ENCODE assay signal across 30 cellular contexts in genomic region chr16:4109250-4109736, GRCh38. TPM values are rescaled to one million over a fixed set of nuclear protein-coding genes. Genes with fewer than 3 reads are reported as not detected.
DNase-seq lines count a peak whose midpoint lies in the region; ATAC-seq and TF ChIP-seq lines count a peak whose summit lies in the region.
"Had no signal": no experiment of that assay in that cellular context is flagged by ENCODE, and none has a peak within 500 bp of the region (broad histone marks: within the 10 kb centered on the region; RNA-seq: fewer than 3 reads in every experiment).

No MANE protein-coding gene starts in this region.

- H3K18ac ChIP-seq in IMR-90 (ENCODE audit: low read depth, low read length): no peak overlapping the region

- no peak overlapping the region for H4K5ac ChIP-seq in IMR-90 (ENCODE audit: low read depth, low read length)

- TF ChIP-seq POLR2A in IMR-90 (IDR thresholded peaks at IDR 0.05; ENCODE audit: low read depth, low read length): no peak
- TF ChIP-seq POLR2A in upper lobe of left lung (IDR thresholded peaks at IDR 0.05): no peak

- dilution Hi-C loops in IMR-90 (cut with HindIII; ENCODE audit: low sequenced_read_pairs, unreplicated experiment): no loop called here

- peaks cover 25% of the 10 kb centered on the region for H3K9me1 ChIP-seq in IMR-90 (ENCODE audit: insufficient read depth, low read length)

- H3K4me1 Mint-ChIP-seq in immature natural killer cell: peaks cover 48 to 74% of the 10 kb centered on the region in 2 donors
- H3K4me1 Mint-ChIP-seq in nephron progenitor cell: peaks cover 50% of the 10 kb centered on the region

- peaks cover 6 to 32% (median 10%) of the 10 kb centered on the region in 3 donors for H3K36me3 Mint-ChIP-seq in immature natural killer cell
- H3K36me3 Mint-ChIP-seq in nephron progenitor cell (ENCODE audit: low read depth): peaks cover 44% of the 10 kb centered on the region

- H3K9ac ChIP-seq in IMR-90 (ENCODE audit: low read depth, low read length): no peak overlapping the region

- H3K56ac ChIP-seq in IMR-90 (ENCODE audit: extremely low read depth, insufficient read depth, low read length): no peak overlapping the region

- H3K4me3 ChIP-seq in IMR-90 (ENCODE audit: insufficient read depth, low read depth, low read length) (no peak overlapping the region), upper lobe of left lung (peak overlapping the region in 2 of 4 donors; percentile 17 to 23)
- H3K4me3 ChIP-seq: lung, sigmoid colon, suprapubic skin had no signal

- H2AFZ ChIP-seq in IMR-90 (replicated peaks; ENCODE audit: low read length, poor library complexity): no peak overlapping the region

- H3K36me3 ChIP-seq in IMR-90 (ENCODE audit: control insufficient read depth, insufficient read depth, low read length) (peaks cover 17% of the 10 kb centered on the region), upper lobe of left lung (no peaks in the 10 kb centered on the region)
- H3K36me3 ChIP-seq: neutrophil, sigmoid colon, suprapubic skin had no signal

- no TSS peak for BruUV-seq in IMR-90 (replicated peaks; lab: Mats Ljungman, UMichigan)

- H3K27ac ChIP-seq in IMR-90 (ENCODE audit: insufficient read depth, low read length): no peak overlapping the region
- H3K27ac ChIP-seq in upper lobe of left lung: peak overlapping the region; percentile 61 to 85 (median 69)
- H3K27ac ChIP-seq: neutrophil, sigmoid colon, suprapubic skin had no signal

- H3K27me3 ChIP-seq in IMR-90 (ENCODE audit: control insufficient read depth, insufficient read depth, low read length) (no peaks in the 10 kb centered on the region), upper lobe of left lung (no peaks in the 10 kb centered on the region)
- H3K27me3 ChIP-seq: sigmoid colon, suprapubic skin had no signal

- no peak overlapping the region for H3K14ac ChIP-seq in IMR-90 (replicated peaks; ENCODE audit: low read depth, low read length)

- no peak for DNase-seq in IMR-90
- no peak for DNase-seq in immature natural killer cell
- DNase-seq in nephron progenitor cell: no peak
- DNase-seq in upper lobe of left lung: no peak
- no peak for DNase-seq in NCI-H2171 treated with DMSO at 0.1 percent for 48 hours (lab: John Stamatoyannopoulos, UW)
- no peak for DNase-seq in NCI-H2081 (lab: John Stamatoyannopoulos, UW)
- no peak for DNase-seq in NCI-H1930 (lab: John Stamatoyannopoulos, UW)
- DNase-seq: activated CD4-positive, alpha-beta T cell treated with anti-CD3 and anti-CD28 coated beads for 1 hour; activated CD8-positive, alpha-beta T cell treated with anti-CD3 and anti-CD28 coated beads, Interleukin-2, amount 10 ng/mL, durations not matched to agents 7 days and 5 days; activated T-cell treated with anti-CD3 and anti-CD28 coated beads for 4 hours; caudate nucleus; CD4-positive, CD25-positive, alpha-beta regulatory T cell; EL; GOT3; KG1; MM.1S; NCI-H1417; NCI-H2081 treated with DMSO at 0.1 percent for 48 hours; NCI-H446; sigmoid colon; stimulated activated CD4-positive, alpha-beta T cell treated with anti-CD3 and anti-CD28 coated beads, Interleukin-15, amount 100 ng/mL, for 24 hours; stimulated activated naive CD4-positive, alpha-beta T cell; T-helper 2 cell had no signal

- H3K23ac ChIP-seq in IMR-90 (ENCODE audit: low read depth, low read length): 0 out of 2 replicates have a peak overlapping the region, but pooled peaks have one; percentile 36

- H2BK5ac ChIP-seq in IMR-90 (ENCODE audit: low read depth, low read length, poor library complexity, severe bottlenecking): no peak overlapping the region

- H2BK20ac ChIP-seq in IMR-90 (ENCODE audit: low read depth, low read length): no peak overlapping the region

- POLR2A ChIA-PET in IMR-90 (lab: Charles Lee; ENCODE audit: unreplicated experiment): no interaction called here

- H3K9me3 ChIP-seq in IMR-90 (ENCODE audit: control insufficient read depth, insufficient read depth, low read length) (no peaks in the 10 kb centered on the region), upper lobe of left lung (no peaks in the 10 kb centered on the region)
- H3K9me3 ChIP-seq: neutrophil, sigmoid colon, suprapubic skin had no signal

- no peak overlapping the region for H4K91ac ChIP-seq in IMR-90 (ENCODE audit: insufficient read depth, low read depth, low read length)

- no peak overlapping the region for H2BK120ac ChIP-seq in IMR-90 (ENCODE audit: low read depth, low read length)

- H3K4me3 Mint-ChIP-seq in immature natural killer cell (peak overlapping the region in 1 of 5 donors; percentile 42), nephron progenitor cell (no peak overlapping the region)
- H3K4me3 Mint-ChIP-seq: activated CD8-positive, alpha-beta T cell treated with anti-CD3 and anti-CD28 coated beads, Interleukin-2, amount 10 ng/mL, durations not matched to agents 7 days and 5 days; activated naive CD8-positive, alpha-beta T cell; CD4-positive, CD25-positive, alpha-beta regulatory T cell; dendritic cell treated with granulocyte-macrophage colony-stimulating factor and Interleukin-4, amounts not matched to agents 40 ng/mL and 50 ng/mL, for 4 days had no signal

- CTCF ChIA-PET in IMR-90 (lab: Yijun Ruan, JAX): no interaction called here

- H3K4me1 ChIP-seq in IMR-90 (ENCODE audit: control insufficient read depth, insufficient read depth, low read length) (peaks cover 17% of the 10 kb centered on the region), upper lobe of left lung (peaks cover 36 to 57% (median 47%) of the 10 kb centered on the region in 4 donors)

- peak overlapping the region; percentile 45; the same call in 1 of the 2 replicates for H2AK5ac ChIP-seq in IMR-90 (ENCODE audit: low read depth, low read length)

- H3K4me2 ChIP-seq in IMR-90 (ENCODE audit: low read depth, low read length): no peak overlapping the region

- H3K4ac ChIP-seq in IMR-90 (ENCODE audit: low read depth, low read length): no peak overlapping the region

- H3K27ac Mint-ChIP-seq in immature natural killer cell (peak overlapping the region in 4 of 6 donors; percentile 14 to 79 (median 70)), nephron progenitor cell (peak overlapping the region; percentile 39)
- H3K27ac Mint-ChIP-seq: activated CD8-positive, alpha-beta T cell treated with anti-CD3 and anti-CD28 coated beads, Interleukin-2, amount 10 ng/mL, durations not matched to agents 7 days and 5 days; activated naive CD8-positive, alpha-beta T cell; CD4-positive, CD25-positive, alpha-beta regulatory T cell; dendritic cell treated with granulocyte-macrophage colony-stimulating factor and Interleukin-4, amounts not matched to agents 40 ng/mL and 50 ng/mL, for 4 days; progenitor cell of endocrine pancreas had no signal

- no peak for ATAC-seq in IMR-90 (ENCODE audit: low read depth)
- ATAC-seq in upper lobe of left lung (ENCODE audit: low FRiP score in 2 of 2): no peak
- ATAC-seq in HG03108 (IDR thresholded peaks at IDR 0.05; ENCODE audit: unreplicated experiment): no peak
- ATAC-seq: activated CD8-positive, alpha-beta T cell treated with anti-CD3 and anti-CD28 coated beads, Interleukin-2, amount 10 ng/mL, durations not matched to agents 7 days and 5 days had no signal

- H3K27me3 Mint-ChIP-seq in immature natural killer cell (ENCODE audit: low read depth in 3 of 3): peaks cover 0 to 4% (median 2%) of the 10 kb centered on the region in 3 donors
- H3K27me3 Mint-ChIP-seq in nephron progenitor cell (ENCODE audit: low read depth, poor library complexity): peaks cover 16% of the 10 kb centered on the region
- H3K27me3 Mint-ChIP-seq: activated naive CD8-positive, alpha-beta T cell; CD4-positive, CD25-positive, alpha-beta regulatory T cell had no signal

- peak overlapping the region in 1 of 2 experiments; percentile 11; a peak in 1 of 4 replicates for H4K8ac ChIP-seq in IMR-90 (ENCODE audit: low read depth in 2 of 2, low read length in 2 of 2)

- TF ChIP-seq RAD21 in IMR-90 (IDR thresholded peaks at IDR 0.05; ENCODE audit: low read length): no peak

- in situ Hi-C loops in IMR-90 (cut with MboI; ENCODE audit: low sequenced_read_pairs): no loop called here

- no peak overlapping the region for H2BK15ac ChIP-seq in IMR-90 (ENCODE audit: low read depth, low read length)

- no peak overlapping the region for H2AK9ac ChIP-seq in IMR-90 (replicated peaks; ENCODE audit: low read depth, low read length, poor library complexity)

- peaks cover 50% of the 10 kb centered on the region; the same call in 1 of the 2 replicates for H4K20me1 ChIP-seq in IMR-90 (ENCODE audit: insufficient read depth, low read length)

- H3K79me1 ChIP-seq in IMR-90 (ENCODE audit: low read depth in 1 of 2, low read length in 2 of 2): peaks cover 34 to 83% of the 10 kb centered on the region in 2 experiments

- intact Hi-C loops in IMR-90 (cut with micrococcal nuclease): no loop called here

- TF ChIP-seq CTCF in IMR-90 (conservative IDR thresholded peaks at IDR 0.05; ENCODE audit: low read depth, low read length) (no peak), nephron progenitor cell (IDR thresholded peaks at IDR 0.05) (no peak), upper lobe of left lung (IDR thresholded peaks at IDR 0.05) (no peak)

- no peaks in the 10 kb centered on the region for H3K9me3 Mint-ChIP-seq in immature natural killer cell
- H3K9me3 Mint-ChIP-seq in nephron progenitor cell: peaks cover 4% of the 10 kb centered on the region
- H3K9me3 Mint-ChIP-seq: dendritic cell treated with granulocyte-macrophage colony-stimulating factor and Interleukin-4, amounts not matched to agents 40 ng/mL and 50 ng/mL, for 4 days had no signal

- no peak for TF ChIP-seq EP300 in upper lobe of left lung (IDR thresholded peaks at IDR 0.05)

- WGBS in IMR-90 (ENCODE audit: extremely low coverage in 2 of 2, insufficient read length in 1 of 2), 2 experiments: 60% methylated on average over 3 of the region's 11 CpGs; no CpG with 5 or more reads in 1 of the 2 experiments
- 53 to 56% methylated on average over 11 of the region's 11 CpGs for WGBS in upper lobe of left lung, 2 donors

TF ChIP-seq in IMR-90, 13 proteins besides CTCF, POLR2A, EP300 and RAD21 (continues in another document):
- no peak for TF ChIP-seq MAZ (IDR thresholded peaks at IDR 0.05; ENCODE audit: borderline replicate concordance, low read depth, low read length)
- no peak for TF ChIP-seq BHLHE40 (IDR thresholded peaks at IDR 0.05; ENCODE audit: low read depth, low read length)
- no peak for TF ChIP-seq RCOR1 (IDR thresholded peaks at IDR 0.05; ENCODE audit: insufficient replicate concordance, low read length)
- no peak for TF ChIP-seq USF2 (IDR thresholded peaks at IDR 0.05; ENCODE audit: low read depth, low read length)

RNA-seq across cellular contexts. Expression of gene ADCY9, which starts 6.9 kb away (rescaled TPM):
- total RNA-seq in IMR-90 (2012; rRNA removed) (5.4 and 5.6 TPM in 2 replicates), upper lobe of left lung (10 to 100 TPM; 46.0 to 80.7 (median 68.4) TPM)
- polyA plus RNA-seq in IMR-90 (2012; rRNA removed) (12.5 and 13.5 TPM in 2 replicates), immature natural killer cell (1 to 10 TPM; 1.1 to 1.5 (median 1.4) TPM)
- polyA plus RNA-seq in IMR-90 (2012; cell fraction: cytosol; rRNA removed): 7.6 and 15.1 TPM in 2 replicates
- 16.3 and 19.4 TPM in 2 replicates for polyA plus RNA-seq in IMR-90 (2012; cell fraction: nucleus; rRNA removed; ENCODE audit: low replicate concordance)
